8 cellular contexts compared by ENCODE assay signal in the genomic region with DNA sequence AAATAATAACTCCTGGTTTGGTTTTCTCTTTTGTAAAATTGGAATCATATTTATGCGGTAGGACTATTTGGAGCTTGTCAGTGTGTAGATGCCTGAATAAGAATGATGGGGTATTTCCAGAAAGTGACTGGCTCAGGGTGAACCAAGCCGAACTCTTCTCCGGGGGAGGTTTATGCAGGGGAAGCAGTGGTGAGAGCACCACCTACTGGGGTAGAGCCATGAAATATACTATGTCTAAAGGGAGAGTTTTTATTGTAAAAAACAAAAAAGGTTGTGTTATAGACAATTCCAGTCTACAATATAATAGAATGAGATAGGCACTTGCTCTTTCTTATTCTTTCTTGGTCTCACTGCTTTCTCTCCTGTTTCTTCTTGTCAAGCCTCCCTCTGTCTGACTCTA.
A peak's percentile ranks its signal among the peaks of the same experiment; 100 is the strongest.
DNase-seq lines count a peak whose midpoint lies in the region; ATAC-seq and TF ChIP-seq lines count a peak whose summit lies in the region.

No MANE protein-coding gene starts in this region.

- H3K27me3 ChIP-seq in PC-9 (ENCODE audit: insufficient read depth, low read depth) (no peaks in the 10 kb centered on the region), hepatocyte (no peaks in the 10 kb centered on the region)

- H3K36me3 ChIP-seq in PC-9 (ENCODE audit: low read depth) (no peaks in the 10 kb centered on the region), hepatocyte (replicated peaks; ENCODE audit: insufficient read depth, low read depth) (no peaks in the 10 kb centered on the region)

- no peaks in the 10 kb centered on the region for H3K79me2 ChIP-seq in PC-9 (ENCODE audit: low read depth)
- H3K79me2 ChIP-seq in hepatocyte, result no peaks in the 10 kb centered on the region

- intact Hi-C loops in PC-9 (cut with micrococcal nuclease; ENCODE audit: unreplicated experiment), result no loop called here

- no peaks in the 10 kb centered on the region for H3K9me2 ChIP-seq in PC-9 (ENCODE audit: insufficient read depth)
- no peaks in the 10 kb centered on the region for H3K9me2 ChIP-seq in hepatocyte (replicated peaks; ENCODE audit: insufficient read depth)

- no peaks in the 10 kb centered on the region for H3F3A ChIP-seq in PC-9 (ENCODE audit: insufficient read depth, low read depth)

- no TSS peak for BruUV-seq in PC-9 (replicated peaks; lab: Mats Ljungman, UMichigan)

- TF ChIP-seq CTCF in AG10803 (conservative IDR thresholded peaks at IDR 0.05; ENCODE audit: low read length) (peak; percentile 56), PC-9 (conservative IDR thresholded peaks at IDR 0.05) (peak; percentile 34; the same call in 1 of the 2 replicates), hepatocyte (IDR thresholded peaks at IDR 0.05; ENCODE audit: poor library complexity) (peak; percentile 41)

- H3K4me3 ChIP-seq in AG10803 (ENCODE audit: low read length) (no peak overlapping the region), PC-9 (no peak overlapping the region), hepatocyte (no peak overlapping the region)

- CTCF ChIA-PET in PC-9 (lab: Charles Lee), result no interaction called here

- H3K4me2 ChIP-seq in PC-9, result no peak overlapping the region
- H3K4me2 ChIP-seq in hepatocyte, result no peak overlapping the region

- H3K27ac ChIP-seq in PC-9 (no peak overlapping the region), hepatocyte (no peak overlapping the region)

- H3K9me3 ChIP-seq in PC-9 (ENCODE audit: insufficient read depth, low read depth) (no peaks in the 10 kb centered on the region), hepatocyte (ENCODE audit: low read depth) (no peaks in the 10 kb centered on the region)

- H3K4me1 ChIP-seq in PC-9 (replicated peaks; ENCODE audit: insufficient read depth), result no peaks in the 10 kb centered on the region
- H3K4me1 ChIP-seq in hepatocyte (ENCODE audit: insufficient read depth), result no peaks in the 10 kb centered on the region

- ATAC-seq in GM21723 (IDR thresholded peaks at IDR 0.05; ENCODE audit: unreplicated experiment), result peak; percentile 48
- no peak for ATAC-seq in GM21717 (IDR thresholded peaks at IDR 0.05; ENCODE audit: unreplicated experiment)

- no peak overlapping the region for H2AFZ ChIP-seq in PC-9
- H2AFZ ChIP-seq in hepatocyte, result no peak overlapping the region

- peak; percentile 33 for DNase-seq in AG10803 (ENCODE audit: low read depth)
- DNase-seq in PC-9, result no peak
- DNase-seq in hepatocyte (ENCODE audit: low spot score), result peak; percentile 28
- DNase-seq in stimulated activated CD8-positive, alpha-beta memory T cell treated with anti-CD3 and anti-CD28 coated beads, Interleukin-4, amount 100 ng/mL, for 48 hours, result no peak
- DNase-seq in SIG-M5 treated with dmso at 0.1 percent for 504 hours (lab: John Stamatoyannopoulos, UW; ENCODE audit: unreplicated experiment), result no peak
- DNase-seq in middle frontal gyrus (ENCODE audit: extremely low spot score, low spot score), result no peak

- no peaks in the 10 kb centered on the region for H4K20me1 ChIP-seq in PC-9 (ENCODE audit: insufficient read depth)
- H4K20me1 ChIP-seq in hepatocyte (ENCODE audit: insufficient read depth, poor library complexity, severe bottlenecking), result no peaks in the 10 kb centered on the region

- POLR2A ChIA-PET in PC-9 (lab: Charles Lee; ENCODE audit: unreplicated experiment), result no interaction called here

- WGBS in hepatocyte (ENCODE audit: low lambda C conversion rate, missing lambda C conversion rate), result 53% methylated on average over 3 of the region's 3 CpGs

Comparison
In these comparisons a context has a peak if more than half of its experiments do, and no peak if none do; other contexts are left out.
1. DNase-seq: peak in AG10803 (single experiment) and hepatocyte (single experiment); none in PC-9 (0 of 2), stimulated activated CD8-positive, alpha-beta memory T cell treated with anti-CD3 and anti-CD28 coated beads, Interleukin-4, amount 100 ng/mL, for 48 hours (single experiment), SIG-M5 treated with dmso at 0.1 percent for 504 hours (single experiment) and middle frontal gyrus (single experiment).
2. Peak in every context shown above with its lines, with median percentiles within 50 percentile points of each other: CTCF ChIP-seq.